19 cellular contexts compared by ENCODE assay signal in the genomic region with DNA sequence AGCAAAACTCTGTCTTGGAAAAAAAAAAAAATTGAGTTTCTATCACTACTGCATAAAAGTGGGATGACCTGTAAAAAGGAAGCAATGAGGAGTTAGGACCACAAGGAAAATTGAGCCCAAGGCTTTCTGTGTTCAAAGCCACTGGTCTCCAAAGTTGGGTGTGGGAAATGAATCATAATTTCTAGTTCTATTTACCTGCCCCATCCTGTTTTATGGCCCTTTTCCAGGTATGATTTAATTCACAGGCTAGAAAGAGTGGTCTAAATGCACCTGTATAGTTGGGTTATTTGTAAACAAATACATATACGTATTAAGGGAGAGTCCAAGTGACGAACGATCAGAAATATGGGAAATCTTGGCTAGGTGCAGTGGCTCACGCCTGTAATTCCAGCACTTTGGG. TPM values are rescaled to one million over a fixed set of nuclear protein-coding genes. Genes with fewer than 3 reads are reported as not detected.
A peak's percentile ranks its signal among the peaks of the same experiment; 100 is the strongest.
DNase-seq lines count a peak whose midpoint lies in the region; ATAC-seq, FAIRE-seq and TF ChIP-seq lines count a peak whose summit lies in the region.
"Had no signal": no experiment of that assay in that cellular context is flagged by ENCODE, and none has a peak within 500 bp of the region (broad histone marks: within the 10 kb centered on the region; RNA-seq: fewer than 3 reads in every experiment).

No MANE protein-coding gene starts in this region.

- peaks cover 4% of the 10 kb centered on the region for H3K4me1 Mint-ChIP-seq in MCF 10A (ENCODE audit: insufficient read depth, unreplicated experiment)
- no peaks in the 10 kb centered on the region for H3K4me1 Mint-ChIP-seq in GM23338

- H3K27me3 ChIP-seq in breast epithelium, result no peaks in the 10 kb centered on the region
- no peaks in the 10 kb centered on the region for H3K27me3 ChIP-seq in keratinocyte (ENCODE audit: control insufficient read depth, extremely low read depth, insufficient read depth, low read length)
- H3K27me3 ChIP-seq in GM23338 (ENCODE audit: insufficient read depth), result no peaks in the 10 kb centered on the region
- no peaks in the 10 kb centered on the region for H3K27me3 ChIP-seq in heart left ventricle

- H3K27ac Mint-ChIP-seq in MCF 10A (ENCODE audit: low read depth, unreplicated experiment) (no peak overlapping the region), GM23338 (no peak overlapping the region)
- H3K27ac Mint-ChIP-seq: CD4-positive, alpha-beta T cell had no signal

- H3K79me2 ChIP-seq in keratinocyte (ENCODE audit: control insufficient read depth, insufficient read depth, low read length), result no peaks in the 10 kb centered on the region
- no peaks in the 10 kb centered on the region for H3K79me2 ChIP-seq in GM23338 (replicated peaks; ENCODE audit: insufficient read depth)

- 92 to 97% (median 93%) methylated on average over 4 of the region's 4 CpGs for WGBS in heart left ventricle, 4 donors

- no peaks in the 10 kb centered on the region for H3K4me1 ChIP-seq in breast epithelium
- H3K4me1 ChIP-seq in keratinocyte (ENCODE audit: control insufficient read depth, extremely low read depth, insufficient read depth, low read length), result peaks cover 11% of the 10 kb centered on the region
- H3K4me1 ChIP-seq in GM23338 (ENCODE audit: insufficient read depth), result no peaks in the 10 kb centered on the region
- peaks cover 0 to under 1% (median 0%) of the 10 kb centered on the region in 12 donors for H3K4me1 ChIP-seq in heart left ventricle
- H3K4me1 ChIP-seq: HAP-1 had no signal

- ATAC-seq in GM23338 (no peak), heart left ventricle (no peak)
- ATAC-seq: GM12878 had no signal

- H3K9me3 ChIP-seq in breast epithelium (no peaks in the 10 kb centered on the region), keratinocyte (ENCODE audit: control insufficient read depth, low read depth, low read length) (no peaks in the 10 kb centered on the region), heart left ventricle (no peaks in the 10 kb centered on the region)
- H3K9me3 ChIP-seq: HAP-1 had no signal

- H3K27ac ChIP-seq in breast epithelium (no peak overlapping the region), keratinocyte (ENCODE audit: control insufficient read depth, insufficient read depth, low read length) (no peak overlapping the region), GM23338 (ENCODE audit: low read depth) (no peak overlapping the region), heart left ventricle (no peak overlapping the region)
- H3K27ac ChIP-seq: 22Rv1 had no signal

- no peaks in the 10 kb centered on the region for H3K36me3 ChIP-seq in breast epithelium
- H3K36me3 ChIP-seq in keratinocyte (ENCODE audit: control insufficient read depth in 2 of 2, extremely low read depth in 1 of 2, insufficient read depth in 2 of 2, low read length in 2 of 2), result no peaks in the 10 kb centered on the region
- no peaks in the 10 kb centered on the region for H3K36me3 ChIP-seq in GM23338 (ENCODE audit: insufficient read depth)
- no peaks in the 10 kb centered on the region for H3K36me3 ChIP-seq in heart left ventricle
- H3K36me3 ChIP-seq: HAP-1 had no signal

- H3K27me3 Mint-ChIP-seq in MCF 10A (ENCODE audit: insufficient read depth, unreplicated experiment), result no peaks in the 10 kb centered on the region
- peaks cover 3% of the 10 kb centered on the region for H3K27me3 Mint-ChIP-seq in GM23338 (ENCODE audit: insufficient read depth, low read depth, poor library complexity)
- H3K27me3 Mint-ChIP-seq: CD4-positive, alpha-beta T cell had no signal

- DNase-seq in MCF 10A (ENCODE audit: unreplicated experiment) (peak; percentile 68), breast epithelium (ENCODE audit: low spot score in 2 of 2) (no peak), epithelial cell of esophagus (ENCODE audit: low read depth) (peak; percentile 95), keratinocyte (ENCODE audit: low read depth, low spot score) (peak; percentile 45), GM23338 (ENCODE audit: low spot score) (no peak), medulla oblongata (ENCODE audit: extremely low spot score) (no peak), heart left ventricle (no peak)
- DNase-seq: C1 segment of cervical spinal cord; Calu3; CD4-positive, alpha-beta T cell; DMS 273 treated with DMSO at 0.1 percent for 48 hours; DMS79 had no signal

- H3K4me2 ChIP-seq in keratinocyte (ENCODE audit: control insufficient read depth, extremely low read depth, insufficient read depth, low read depth, low read length) (no peak overlapping the region), GM23338 (no peak overlapping the region)

- intact Hi-C loops in MCF 10A (cut with micrococcal nuclease) (no loop called here), breast epithelium (cut with DNase I; ENCODE audit: low total_unique reads) (no loop called here), heart left ventricle (cut with DNase I) (no loop called here)

- TF ChIP-seq POLR2A in breast epithelium (IDR thresholded peaks at IDR 0.05) (no peak), heart left ventricle (IDR thresholded peaks at IDR 0.05) (no peak)

- FAIRE-seq in keratinocyte (lab: Jason Lieb, UNC), result peak; percentile 79
- FAIRE-seq: GM12878, GM18507, H1 had no signal

- H4K20me1 ChIP-seq in keratinocyte (ENCODE audit: control insufficient read depth, extremely low read depth, insufficient read depth, low read length) (no peaks in the 10 kb centered on the region), GM23338 (replicated peaks; ENCODE audit: insufficient read depth) (no peaks in the 10 kb centered on the region)

- H3K4me3 Mint-ChIP-seq in MCF 10A (ENCODE audit: unreplicated experiment), result no peak overlapping the region
- H3K4me3 Mint-ChIP-seq in GM23338, result no peak overlapping the region
- H3K4me3 Mint-ChIP-seq: CD4-positive, alpha-beta T cell had no signal

- H3K36me3 Mint-ChIP-seq in MCF 10A (ENCODE audit: insufficient read depth, unreplicated experiment) (no peaks in the 10 kb centered on the region), GM23338 (ENCODE audit: low read depth) (no peaks in the 10 kb centered on the region)

- no peaks in the 10 kb centered on the region for H3K9me1 ChIP-seq in keratinocyte (ENCODE audit: control insufficient read depth, extremely low read depth, insufficient read depth, low read length)

- no peaks in the 10 kb centered on the region for H3K9me2 ChIP-seq in GM23338 (ENCODE audit: insufficient read depth)

- POLR2A ChIA-PET in MCF 10A (lab: Yijun Ruan, JAX), result no interaction called here

- no peaks in the 10 kb centered on the region for H3F3A ChIP-seq in GM23338 (replicated peaks; ENCODE audit: low read depth)

- CTCF ChIA-PET in MCF 10A (lab: Yijun Ruan, JAX), result no interaction called here

- BruUV-seq in MCF 10A (replicated peaks; lab: Mats Ljungman, UMichigan), result no TSS peak

- dilution Hi-C loops in keratinocyte (cut with MboI; ENCODE audit: extremely low pct_ligation_motif_present, low sequenced_read_pairs), result no loop called here

- H3K4me3 ChIP-seq in breast epithelium, result no peak overlapping the region
- no peak overlapping the region for H3K4me3 ChIP-seq in epithelial cell of esophagus (ENCODE audit: low read length)
- no peak overlapping the region for H3K4me3 ChIP-seq in keratinocyte (ENCODE audit: control insufficient read depth in 2 of 3, extremely low read depth in 1 of 3, insufficient read depth in 2 of 3, low read depth in 1 of 3, low read length in 3 of 3)
- H3K4me3 ChIP-seq in GM23338, result no peak overlapping the region
- H3K4me3 ChIP-seq in heart left ventricle, result no peak overlapping the region
- H3K4me3 ChIP-seq: GM12878, HAP-1 had no signal

- no peaks in the 10 kb centered on the region for H3K9me3 Mint-ChIP-seq in MCF 10A (ENCODE audit: unreplicated experiment)
- H3K9me3 Mint-ChIP-seq in GM23338, result peaks cover 3% of the 10 kb centered on the region; the same call in 2 of the 3 replicates
- H3K9me3 Mint-ChIP-seq: CD4-positive, alpha-beta T cell had no signal

- no peak overlapping the region for H3K9ac ChIP-seq in keratinocyte (ENCODE audit: control insufficient read depth, extremely low read depth, insufficient read depth, low read length)

- H2AFZ ChIP-seq in keratinocyte (ENCODE audit: control insufficient read depth, low read length) (no peak overlapping the region), GM23338 (no peak overlapping the region)

- no peak for TF ChIP-seq CTCF in MCF 10A (IDR thresholded peaks at IDR 0.05; ENCODE audit: unreplicated experiment)
- TF ChIP-seq CTCF in breast epithelium (IDR thresholded peaks at IDR 0.05), result no peak
- TF ChIP-seq CTCF in epithelial cell of esophagus (IDR thresholded peaks at IDR 0.05; ENCODE audit: insufficient read depth, low read depth, low read length, missing control alignments), result no peak
- no peak for TF ChIP-seq CTCF in keratinocyte (optimal IDR thresholded peaks at IDR 0.05 in 1 of 3, IDR thresholded peaks at IDR 0.05 in 1 of 3, conservative IDR thresholded peaks at IDR 0.05 in 1 of 3; ENCODE audit: extremely low read depth in 1 of 3, insufficient read depth in 2 of 3, low read length in 3 of 3)
- TF ChIP-seq CTCF in GM23338 (conservative IDR thresholded peaks at IDR 0.05; ENCODE audit: low read depth in 2 of 2), result no peak
- no peak for TF ChIP-seq CTCF in heart left ventricle (IDR thresholded peaks at IDR 0.05)

RNA-seq across cellular contexts. Expression of gene DCAF15, which starts 5.9 kb away (rescaled TPM):
- 17.6 and 19.3 TPM in 2 replicates for total RNA-seq in MCF 10A (2022)
- 10 to 100 TPM; 13.4 to 22.7 (median 19.0) TPM for total RNA-seq in breast epithelium
- polyA plus RNA-seq in keratinocyte, result 15.1 to 22.2 TPM (median 18.7 TPM) in 3 replicates
- polyA plus RNA-seq in keratinocyte (2011; ENCODE audit: low read depth), result 7.4 TPM
- 5.6 and 12.1 TPM in 2 replicates for polyA plus RNA-seq in keratinocyte (2011; cell fraction: cytosol; rRNA removed)
- polyA plus RNA-seq in keratinocyte (2011; cell fraction: nucleus; rRNA removed), result 41.5 and 54.4 TPM in 2 replicates
- 18.5 and 20.1 TPM in 2 replicates for polyA plus RNA-seq in keratinocyte (2012; ENCODE audit: low replicate concordance)
- 18.4 to 36.6 TPM (median 22.3 TPM) in 3 replicates for polyA minus RNA-seq in keratinocyte
- 8.8 TPM for polyA minus RNA-seq in keratinocyte (2011; cell fraction: cytosol; rRNA and poly(A)+ RNA removed)
- 13.2 and 17.0 TPM in 2 replicates for polyA minus RNA-seq in keratinocyte (2011; cell fraction: nucleus; rRNA and poly(A)+ RNA removed)
- total RNA-seq in GM23338 (2014; rRNA removed; shearing (Covaris generic)), result 74.8 and 81.3 TPM in 2 replicates
- 39.5 and 41.6 TPM in 2 replicates for polyA plus RNA-seq in GM23338 (2016; fragmentation: Nextera tagmentation; extraction: Ambion mirVana)
- total RNA-seq in heart left ventricle, result 10 to 100 TPM in 8 of 9 donors, 1 to 10 TPM in 1; 8.4 to 21.4 (median 17.6) TPM
- polyA plus RNA-seq in heart left ventricle, result 10 to 100 TPM; 24.3 to 25.8 TPM

RNA-seq across cellular contexts. Expression of gene PODNL1, which starts 8.2 kb away (rescaled TPM):
- 0.25 and 0.51 TPM in 2 replicates for total RNA-seq in MCF 10A (2022)
- 1 to 10 TPM in 2 of 3 donors, under 1 TPM in 1; 0.80 to 8.8 (median 2.3) TPM for total RNA-seq in breast epithelium
- polyA plus RNA-seq in keratinocyte, result 1.0 to 2.1 TPM (median 1.5 TPM) in 3 replicates
- 1.7 TPM for polyA plus RNA-seq in keratinocyte (2011; ENCODE audit: low read depth)
- polyA plus RNA-seq in keratinocyte (2011; cell fraction: cytosol; rRNA removed), result 1.9 and 3.1 TPM in 2 replicates
- polyA plus RNA-seq in keratinocyte (2011; cell fraction: nucleus; rRNA removed), result 3.1 and 4.3 TPM in 2 replicates
- 2.2 and 3.9 TPM in 2 replicates for polyA plus RNA-seq in keratinocyte (2012; ENCODE audit: low replicate concordance)
- polyA minus RNA-seq in keratinocyte, result 0.45 to 2.1 TPM (median 0.85 TPM) in 3 replicates
- polyA minus RNA-seq in keratinocyte (2011; cell fraction: cytosol; rRNA and poly(A)+ RNA removed), result 4.0 TPM
- 1.5 and 2.0 TPM in 2 replicates for polyA minus RNA-seq in keratinocyte (2011; cell fraction: nucleus; rRNA and poly(A)+ RNA removed)
- 0.24 TPM in 1 of 2 replicates, not detected in the other for total RNA-seq in GM23338 (2014; rRNA removed; shearing (Covaris generic))
- polyA plus RNA-seq in GM23338 (2016; fragmentation: Nextera tagmentation; extraction: Ambion mirVana), result 1.3 TPM in 1 of 2 replicates, not detected in the other
- 1 to 10 TPM in 5 of 9 donors, under 1 TPM in 3, not detected in 1; 0.36 to 6.3 (median 1.5) TPM for total RNA-seq in heart left ventricle
- 1 to 10 TPM; 1.6 to 1.7 TPM for polyA plus RNA-seq in heart left ventricle
- total RNA-seq: A673; Calu3; CD4-positive, alpha-beta T cell; G401; GM12878 had no signal

RNA-seq across cellular contexts. Expression of gene CC2D1A, which starts 40.4 kb away (rescaled TPM):
- total RNA-seq in MCF 10A (2022) (36.7 and 37.1 TPM in 2 replicates), breast epithelium (10 to 100 TPM; 16.6 to 50.1 (median 43.6) TPM), heart left ventricle (10 to 100 TPM; 14.4 to 36.3 (median 19.2) TPM)
- polyA plus RNA-seq in keratinocyte (11.2 to 15.6 TPM (median 14.7 TPM) in 3 replicates), GM23338 (2016; fragmentation: Nextera tagmentation; extraction: Ambion mirVana) (21.7 and 23.1 TPM in 2 replicates), heart left ventricle (10 to 100 TPM; 19.5 to 29.2 TPM)
- polyA plus RNA-seq in keratinocyte (2011; ENCODE audit: low read depth), result 33.3 TPM
- 6.7 and 13.2 TPM in 2 replicates for polyA plus RNA-seq in keratinocyte (2011; cell fraction: cytosol; rRNA removed)
- polyA plus RNA-seq in keratinocyte (2011; cell fraction: nucleus; rRNA removed), result 36.5 and 49.5 TPM in 2 replicates
- 18.5 and 22.1 TPM in 2 replicates for polyA plus RNA-seq in keratinocyte (2012; ENCODE audit: low replicate concordance)
- polyA minus RNA-seq in keratinocyte, result 13.6 to 45.7 TPM (median 15.7 TPM) in 3 replicates
- polyA minus RNA-seq in keratinocyte (2011; cell fraction: cytosol; rRNA and poly(A)+ RNA removed), result 17.5 TPM
- polyA minus RNA-seq in keratinocyte (2011; cell fraction: nucleus; rRNA and poly(A)+ RNA removed), result 16.7 and 18.5 TPM in 2 replicates
- total RNA-seq in GM23338 (2014; rRNA removed; shearing (Covaris generic)), result 27.3 and 39.7 TPM in 2 replicates

RNA-seq across cellular contexts. Expression of gene BRME1, which starts 40.5 kb away (rescaled TPM):
- total RNA-seq in MCF 10A (2022) (0.75 and 1.8 TPM in 2 replicates), breast epithelium (1 to 10 TPM; 1.3 to 6.3 (median 1.6) TPM), heart left ventricle (1 to 10 TPM in 1 of 9 donors, under 1 TPM in 6, not detected in 2; 0.23 to 1.2 (median 0.70) TPM)
- polyA plus RNA-seq in keratinocyte (0.22 to 0.57 TPM (median 0.26 TPM) in 3 replicates), GM23338 (2016; fragmentation: Nextera tagmentation; extraction: Ambion mirVana) (3.9 and 4.7 TPM in 2 replicates), heart left ventricle (1 to 10 TPM in 1 of 2 donors, under 1 TPM in 1; 0.46 to 1.2 TPM)
- not detected for polyA plus RNA-seq in keratinocyte (2011; ENCODE audit: low read depth)
- polyA plus RNA-seq in keratinocyte (2011; cell fraction: cytosol; rRNA removed), result 0.17 and 0.30 TPM in 2 replicates
- polyA plus RNA-seq in keratinocyte (2011; cell fraction: nucleus; rRNA removed), result 0.43 and 0.61 TPM in 2 replicates
- 0.44 and 0.71 TPM in 2 replicates for polyA plus RNA-seq in keratinocyte (2012; ENCODE audit: low replicate concordance)
- polyA minus RNA-seq in keratinocyte, result 0.38 to 0.56 TPM in 2 of 3 replicates, not detected in the other
- polyA minus RNA-seq in keratinocyte (2011; cell fraction: cytosol; rRNA and poly(A)+ RNA removed), result 1.5 TPM
- not detected in 2 replicates for polyA minus RNA-seq in keratinocyte (2011; cell fraction: nucleus; rRNA and poly(A)+ RNA removed)
- 3.7 and 4.0 TPM in 2 replicates for total RNA-seq in GM23338 (2014; rRNA removed; shearing (Covaris generic))

RNA-seq across cellular contexts. Expression of gene RFX1, which starts 59.7 kb away (rescaled TPM):
- total RNA-seq in MCF 10A (2022), result 16.8 and 17.7 TPM in 2 replicates
- total RNA-seq in breast epithelium, result 1 to 10 TPM; 2.6 to 3.7 (median 3.6) TPM
- 0.45 to 0.97 TPM (median 0.48 TPM) in 3 replicates for polyA plus RNA-seq in keratinocyte
- 3.7 TPM for polyA plus RNA-seq in keratinocyte (2011; ENCODE audit: low read depth)
- polyA plus RNA-seq in keratinocyte (2011; cell fraction: cytosol; rRNA removed), result 0.44 and 1.0 TPM in 2 replicates
- polyA plus RNA-seq in keratinocyte (2011; cell fraction: nucleus; rRNA removed), result 3.0 and 3.7 TPM in 2 replicates
- polyA plus RNA-seq in keratinocyte (2012; ENCODE audit: low replicate concordance), result 4.0 and 4.3 TPM in 2 replicates
- polyA minus RNA-seq in keratinocyte, result 0.42 to 6.6 TPM (median 0.76 TPM) in 3 replicates
- 4.2 TPM for polyA minus RNA-seq in keratinocyte (2011; cell fraction: cytosol; rRNA and poly(A)+ RNA removed)
- polyA minus RNA-seq in keratinocyte (2011; cell fraction: nucleus; rRNA and poly(A)+ RNA removed), result 3.4 and 9.2 TPM in 2 replicates
- total RNA-seq in GM23338 (2014; rRNA removed; shearing (Covaris generic)), result 10.1 and 11.8 TPM in 2 replicates
- 8.9 and 9.4 TPM in 2 replicates for polyA plus RNA-seq in GM23338 (2016; fragmentation: Nextera tagmentation; extraction: Ambion mirVana)
- 10 to 100 TPM in 5 of 9 donors, 1 to 10 TPM in 4; 6.0 to 15.4 (median 11.6) TPM for total RNA-seq in heart left ventricle
- polyA plus RNA-seq in heart left ventricle, result 1 to 10 TPM; 4.0 to 6.2 TPM

Comparison
In these comparisons a context has a peak if more than half of its experiments do, and no peak if none do; other contexts are left out.
1. DNase-seq: peak in MCF 10A (single experiment), epithelial cell of esophagus (single experiment) and keratinocyte (single experiment); none in breast epithelium (0 of 2), GM23338 (single experiment), medulla oblongata (single experiment) and heart left ventricle (0 of 5).